ENCODE assay signal across 15 cellular contexts in genomic region chr5:53032188-53032587, GRCh38. TPM values are rescaled to one million over a fixed set of nuclear protein-coding genes. Genes with fewer than 3 reads are reported as not detected.
A peak's percentile ranks its signal among the peaks of the same experiment; 100 is the strongest.
DNase-seq lines count a peak whose midpoint lies in the region; ATAC-seq, FAIRE-seq and TF ChIP-seq lines count a peak whose summit lies in the region.
"Had no signal": no experiment of that assay in that cellular context is flagged by ENCODE, and none has a peak within 500 bp of the region (broad histone marks: within the 10 kb centered on the region; RNA-seq: fewer than 3 reads in every experiment).

No MANE protein-coding gene starts in this region.

- H3K27me3 Mint-ChIP-seq in activated CD4-positive, alpha-beta memory T cell treated with anti-CD3 and anti-CD28 coated beads, Interleukin-2, amount 10 ng/mL, durations not matched to agents 7 days and 5 days: no peaks in the 10 kb centered on the region
- H3K27me3 Mint-ChIP-seq in activated CD4-positive, alpha-beta memory T cell treated with anti-CD3 and anti-CD28 coated beads for 36 hours: no peaks in the 10 kb centered on the region

- H3K27ac ChIP-seq in KOPT-K1 (ENCODE audit: low read depth, low read length, poor library complexity, severe bottlenecking) (peak overlapping the region; percentile 39), K562 (ENCODE audit: extremely low read depth, low read depth, low read length) (no peak overlapping the region), spleen (peak overlapping the region in 6 of 8 donors; percentile 25 to 73 (median 64))
- H3K27ac ChIP-seq: testis had no signal

- no peak for FAIRE-seq in K562 (lab: Jason Lieb, UNC)

- POLR2A ChIA-PET in activated CD4-positive, alpha-beta memory T cell treated with anti-CD3 and anti-CD28 coated beads, Interleukin-2, amount 10 ng/mL, durations not matched to agents 7 days and 5 days (lab: Charles Lee): interaction anchor here (0.7 to 2.0 kb wide), 12 partner anchors 9 to 307 kb away, joined by 3 to 14 read pairs (median 4); partner anchors contain the start of genes ITGA2 and MOCS2
- POLR2A ChIA-PET in activated CD4-positive, alpha-beta memory T cell treated with anti-CD3 and anti-CD28 coated beads for 36 hours (lab: Charles Lee): interaction anchor here (0.7 to 1.8 kb wide), 8 partner anchors 9 to 57 kb away, joined by 3 to 6 read pairs (median 3); no protein-coding TSS in a partner anchor
- POLR2A ChIA-PET in K562 (lab: Yijun Ruan, JAX): interaction anchor here (0.8 kb wide), 1 partner anchor 13 kb away, joined by 3 read pairs; no protein-coding TSS in a partner anchor

- no peaks in the 10 kb centered on the region for H3K9me3 Mint-ChIP-seq in activated CD4-positive, alpha-beta memory T cell treated with anti-CD3 and anti-CD28 coated beads, Interleukin-2, amount 10 ng/mL, durations not matched to agents 7 days and 5 days
- H3K9me3 Mint-ChIP-seq in activated CD4-positive, alpha-beta memory T cell treated with anti-CD3 and anti-CD28 coated beads for 36 hours: no peaks in the 10 kb centered on the region
- H3K9me3 Mint-ChIP-seq: H9 had no signal

- no peak for TF ChIP-seq RAD21 in K562 (CRISPR knock-in tag; conservative IDR thresholded peaks at IDR 0.05 in 1 of 2, IDR thresholded peaks at IDR 0.05 in 1 of 2)

- H4K20me1 ChIP-seq in K562 (replicated peaks; ENCODE audit: control insufficient read depth, insufficient read depth, low read length): no peaks in the 10 kb centered on the region

- H3K9ac ChIP-seq in K562 (ENCODE audit: insufficient read depth in 1 of 2, low read depth in 2 of 2, low read length in 2 of 2): no peak overlapping the region

- 0% methylated on average over 2 of the region's 2 CpGs for WGBS in K562 (ENCODE audit: insufficient coverage, low coverage, missing lambda C conversion rate)
- 37 to 53% (median 48%) methylated on average over 2 of the region's 2 CpGs for WGBS in spleen, 5 donors

- H3K4me2 ChIP-seq in K562 (ENCODE audit: insufficient read depth, low read length): no peak overlapping the region

- TF ChIP-seq POLR2A in K562 (conservative IDR thresholded peaks at IDR 0.05): no peak
- no peak for TF ChIP-seq POLR2A in spleen (IDR thresholded peaks at IDR 0.05)

- peaks cover 49% of the 10 kb centered on the region for H3K36me3 Mint-ChIP-seq in activated CD4-positive, alpha-beta memory T cell treated with anti-CD3 and anti-CD28 coated beads, Interleukin-2, amount 10 ng/mL, durations not matched to agents 7 days and 5 days (ENCODE audit: low read depth)
- no peaks in the 10 kb centered on the region for H3K36me3 Mint-ChIP-seq in activated CD4-positive, alpha-beta memory T cell treated with anti-CD3 and anti-CD28 coated beads for 36 hours

- H3K36me3 ChIP-seq in KOPT-K1 (ENCODE audit: insufficient read depth, low read length) (no peaks in the 10 kb centered on the region), K562 (ENCODE audit: control insufficient read depth, insufficient read depth, low read length) (no peaks in the 10 kb centered on the region), spleen (no peaks in the 10 kb centered on the region)

- ATAC-seq in K562: no peak

- TF ChIP-seq EP300 in K562 (IDR thresholded peaks at IDR 0.05; ENCODE audit: low read length): no peak

- DNase-seq in activated CD4-positive, alpha-beta memory T cell treated with anti-CD3 and anti-CD28 coated beads, Interleukin-2, amount 10 ng/mL, durations not matched to agents 7 days and 5 days: no peak
- no peak for DNase-seq in activated CD4-positive, alpha-beta memory T cell treated with anti-CD3 and anti-CD28 coated beads for 36 hours
- no peak for DNase-seq in K562 (ENCODE audit: extremely low read depth in 1 of 4, low spot score in 3 of 4)
- no peak for DNase-seq in spleen
- DNase-seq in pons (ENCODE audit: low spot score): no peak
- DNase-seq in DMS114 treated with DMSO at 0.1 percent for 48 hours (lab: John Stamatoyannopoulos, UW; ENCODE audit: unreplicated experiment): no peak
- no peak for DNase-seq in SIG-M5 treated with dmso at 0.1 percent for 504 hours (lab: John Stamatoyannopoulos, UW; ENCODE audit: unreplicated experiment)
- DNase-seq: DMS 273 treated with DMSO at 0.1 percent for 48 hours; H9; NCI-H187 treated with DMSO at 0.1 percent for 48 hours; nucleus accumbens; SHP77 treated with DMSO at 0.1 percent for 48 hours; stimulated activated CD4-positive, alpha-beta T cell treated with anti-CD3 and anti-CD28 coated beads, Interleukin-12 subunit alpha, Interleukin-12 subunit beta, amount 100 ng/mL, for 4 hours; testis had no signal

- H3K4me3 Mint-ChIP-seq in activated CD4-positive, alpha-beta memory T cell treated with anti-CD3 and anti-CD28 coated beads, Interleukin-2, amount 10 ng/mL, durations not matched to agents 7 days and 5 days: no peak overlapping the region
- H3K4me3 Mint-ChIP-seq in activated CD4-positive, alpha-beta memory T cell treated with anti-CD3 and anti-CD28 coated beads for 36 hours: no peak overlapping the region
- H3K4me3 Mint-ChIP-seq: H9 had no signal

- TF ChIP-seq CTCF in K562 (IDR thresholded peaks at IDR 0.05 in 2 of 3, conservative IDR thresholded peaks at IDR 0.05 in 1 of 3; ENCODE audit: insufficient read depth in 2 of 3, low read depth in 1 of 3, low read length in 3 of 3) (no peak), spleen (IDR thresholded peaks at IDR 0.05 in 8 of 11, conservative IDR thresholded peaks at IDR 0.05 in 3 of 11) (no peak)

- H2AFZ ChIP-seq in K562 (ENCODE audit: low read depth, low read length): no peak overlapping the region

- CTCF ChIA-PET in activated CD4-positive, alpha-beta memory T cell treated with anti-CD3 and anti-CD28 coated beads, Interleukin-2, amount 10 ng/mL, durations not matched to agents 7 days and 5 days (lab: Charles Lee): interaction anchor here (0.8 to 2.3 kb wide), 7 partner anchors 8 to 84 kb away, joined by 3 to 6 read pairs (median 4); no protein-coding TSS in a partner anchor
- CTCF ChIA-PET in activated CD4-positive, alpha-beta memory T cell treated with anti-CD3 and anti-CD28 coated beads for 36 hours (lab: Charles Lee): interaction anchor here (1.0 to 6.8 kb wide), 7 partner anchors 9 to 117 kb away, joined by 3 to 34 read pairs (median 8); partner anchors contain the start of gene ITGA2
- CTCF ChIA-PET in K562 (lab: Yijun Ruan, JAX; ENCODE audit: low intra/inter-chr PET ratio): no interaction called here

- intact Hi-C loops in activated CD4-positive, alpha-beta memory T cell treated with anti-CD3 and anti-CD28 coated beads for 36 hours (cut with micrococcal nuclease): no loop called here
- intact Hi-C loops in K562 (cut with micrococcal nuclease) (no loop called here), spleen (cut with DNase I; ENCODE audit: low total_unique reads) (no loop called here)

- no TSS peak for BruUV-seq in K562 (replicated peaks; lab: Mats Ljungman, UMichigan)

- peak overlapping the region; percentile 85 for H3K27ac Mint-ChIP-seq in activated CD4-positive, alpha-beta memory T cell treated with anti-CD3 and anti-CD28 coated beads, Interleukin-2, amount 10 ng/mL, durations not matched to agents 7 days and 5 days
- no peak overlapping the region for H3K27ac Mint-ChIP-seq in activated CD4-positive, alpha-beta memory T cell treated with anti-CD3 and anti-CD28 coated beads for 36 hours

- H3K4me1 ChIP-seq in K562 (replicated peaks in 1 of 2; ENCODE audit: control insufficient read depth in 2 of 2, insufficient read depth in 2 of 2, low read length in 2 of 2) (no peaks in the 10 kb centered on the region), spleen (peaks cover 4 to 34% (median 13%) of the 10 kb centered on the region in 6 donors)
- H3K4me1 ChIP-seq: testis had no signal

- in situ Hi-C loops in K562 (cut with MboI): no loop called here

- peaks cover 55% of the 10 kb centered on the region for H3K4me1 Mint-ChIP-seq in activated CD4-positive, alpha-beta memory T cell treated with anti-CD3 and anti-CD28 coated beads, Interleukin-2, amount 10 ng/mL, durations not matched to agents 7 days and 5 days
- H3K4me1 Mint-ChIP-seq in activated CD4-positive, alpha-beta memory T cell treated with anti-CD3 and anti-CD28 coated beads for 36 hours (ENCODE audit: low read depth): peaks cover 38% of the 10 kb centered on the region

- no peaks in the 10 kb centered on the region for H3K9me1 ChIP-seq in K562 (ENCODE audit: control insufficient read depth, insufficient read depth, low read length)

- H3K27me3 ChIP-seq in K562 (ENCODE audit: control insufficient read depth in 2 of 2, insufficient read depth in 2 of 2, low read length in 2 of 2) (no peaks in the 10 kb centered on the region), spleen (replicated peaks in 1 of 7) (no peaks in the 10 kb centered on the region)
- H3K27me3 ChIP-seq: testis had no signal

- H3K9me3 ChIP-seq in KOPT-K1 (ENCODE audit: insufficient read depth, low read length, poor library complexity, severe bottlenecking) (no peaks in the 10 kb centered on the region), K562 (replicated peaks; ENCODE audit: control insufficient read depth, insufficient read depth, low read depth, low read length) (no peaks in the 10 kb centered on the region), spleen (no peaks in the 10 kb centered on the region)
- H3K9me3 ChIP-seq: testis had no signal

- no peaks in the 10 kb centered on the region for H3K79me2 ChIP-seq in K562 (ENCODE audit: control insufficient read depth, insufficient read depth, low read length)

- H3K4me3 ChIP-seq in K562 (no peak overlapping the region), spleen (no peak overlapping the region)
- H3K4me3 ChIP-seq: testis had no signal

RNA-seq across cellular contexts. Expression of gene ITGA2, which starts 43.0 kb away (rescaled TPM):
- 10 to 100 TPM; 10.2 to 11.2 TPM for total RNA-seq in activated CD4-positive, alpha-beta memory T cell treated with anti-CD3 and anti-CD28 coated beads, Interleukin-2, amount 10 ng/mL, durations not matched to agents 7 days and 5 days
- 1 to 10 TPM; 2.2 to 2.3 TPM for total RNA-seq in activated CD4-positive, alpha-beta memory T cell treated with anti-CD3 and anti-CD28 coated beads for 36 hours
- total RNA-seq in K562 (2011; cell fraction: chromatin; rRNA removed; ENCODE audit: low replicate concordance): 0.05 TPM in 1 of 2 replicates, not detected in the other
- total RNA-seq in K562 (2011; cell fraction: nucleolus; rRNA removed): not detected in 2 replicates
- 0.07 and 0.08 TPM in 2 replicates for total RNA-seq in K562 (2011; cell fraction: nucleoplasm; rRNA removed)
- 0.04 TPM in 1 of 2 replicates, not detected in the other for total RNA-seq in K562 (2014; rRNA removed)
- total RNA-seq in K562 (2014; rRNA removed; fragmentation: Illumina TruSeq; extraction: Trizol): not detected in 2 replicates
- total RNA-seq in K562 (2015; rRNA removed; fragmentation: Illumina TruSeq; extraction: Trizol): not detected in 2 replicates
- total RNA-seq in K562 (2021): 0.09 and 0.11 TPM in 2 replicates
- polyA plus RNA-seq in K562 (2011; rRNA removed): 0.01 TPM in 2 replicates
- polyA plus RNA-seq in K562 (2011; cell fraction: cytosol; rRNA removed): 0.01 and 0.04 TPM in 2 replicates
- 0.04 TPM in 1 of 2 replicates, not detected in the other for polyA plus RNA-seq in K562 (2011; cell fraction: nucleus; rRNA removed)
- 0.03 and 0.04 TPM in 2 replicates for polyA plus RNA-seq in K562 (2012)
- polyA plus RNA-seq in K562 (2014; fragmentation: Illumina TruSeq; extraction: Trizol): not detected in 2 replicates
- under 1 TPM in 1 of 2 experiments, not detected in 1; 0.01 TPM for polyA plus RNA-seq in K562 (2014; fragmentation: Nextera tagmentation; extraction: Ambion mirVana)
- 0.04 and 0.05 TPM in 2 replicates for polyA plus RNA-seq in K562 (2014; rRNA removed)
- polyA minus RNA-seq in K562 (2011; rRNA and poly(A)+ RNA removed): 0.12 TPM in 1 of 2 replicates, not detected in the other
- polyA minus RNA-seq in K562 (2011; cell fraction: cytosol; rRNA and poly(A)+ RNA removed): 0.46 TPM in 1 of 2 replicates, not detected in the other
- polyA minus RNA-seq in K562 (2011; cell fraction: nucleus; rRNA and poly(A)+ RNA removed): under 0.01 TPM in 2 replicates
- total RNA-seq in spleen: 10 to 100 TPM; 10.4 to 21.6 (median 18.3) TPM
- 1 to 10 TPM in 2 of 3 donors, under 1 TPM in 1; 0.54 to 1.8 (median 1.7) TPM for polyA plus RNA-seq in spleen
